24 cellular contexts compared by ENCODE assay signal in genomic region chr4:116018831-116019230, GRCh38.
A peak's percentile ranks its signal among the peaks of the same experiment; 100 is the strongest.
DNase-seq lines count a peak whose midpoint lies in the region; ATAC-seq, FAIRE-seq and TF ChIP-seq lines count a peak whose summit lies in the region.
"Had no signal": no experiment of that assay in that cellular context is flagged by ENCODE, and none has a peak within 500 bp of the region (broad histone marks: within the 10 kb centered on the region; RNA-seq: fewer than 3 reads in every experiment).

No MANE protein-coding gene starts in this region.

- H3K27me3 ChIP-seq in pancreas = no peaks in the 10 kb centered on the region
- no peaks in the 10 kb centered on the region for H3K27me3 ChIP-seq in thyroid gland
- H3K27me3 ChIP-seq: SJSA1 had no signal

- TF ChIP-seq CTCF in endothelial cell (IDR thresholded peaks at IDR 0.05; ENCODE audit: unreplicated experiment) (no peak), pancreas (IDR thresholded peaks at IDR 0.05) (no peak), thyroid gland (IDR thresholded peaks at IDR 0.05) (no peak)

- H3K27ac ChIP-seq in pancreas (no peak overlapping the region), thyroid gland (no peak overlapping the region)
- H3K27ac ChIP-seq: SJSA1 had no signal

- H3K4me3 Mint-ChIP-seq in endothelial cell (ENCODE audit: unreplicated experiment) = peak overlapping the region; percentile 59
- H3K4me3 Mint-ChIP-seq: B cell, GM23338 had no signal

- peaks cover 30% of the 10 kb centered on the region for H3K9me3 Mint-ChIP-seq in endothelial cell (ENCODE audit: unreplicated experiment)

- H3K4me1 ChIP-seq in pancreas (no peaks in the 10 kb centered on the region), thyroid gland (no peaks in the 10 kb centered on the region)
- H3K4me1 ChIP-seq: SJSA1 had no signal

- peaks cover 17% of the 10 kb centered on the region for H3K36me3 Mint-ChIP-seq in endothelial cell (ENCODE audit: low read depth, unreplicated experiment)

- H3K9me3 ChIP-seq in pancreas = no peaks in the 10 kb centered on the region
- H3K9me3 ChIP-seq in thyroid gland = no peaks in the 10 kb centered on the region

- ATAC-seq in pancreas (no peak), HG02798 (IDR thresholded peaks at IDR 0.05; ENCODE audit: poor library complexity, unreplicated experiment) (no peak)
- ATAC-seq: GM12878, GM23338 had no signal

- no peaks in the 10 kb centered on the region for H3K4me1 Mint-ChIP-seq in endothelial cell (ENCODE audit: unreplicated experiment)
- H3K4me1 Mint-ChIP-seq: B cell, GM23338 had no signal

- H3K27ac Mint-ChIP-seq in endothelial cell (ENCODE audit: unreplicated experiment) = no peak overlapping the region
- H3K27ac Mint-ChIP-seq: B cell, GM23338 had no signal

- intact Hi-C loops in pancreas (cut with DNase I) (no loop called here), thyroid gland (cut with DNase I) (no loop called here)

- peak; percentile 12 for DNase-seq in NK-92 treated with Interleukin-12 subunit alpha and Interleukin-12 subunit beta, amount 100 ng/mL, for 24 hours (lab: John Stamatoyannopoulos, UW)
- DNase-seq in NK-92 (lab: John Stamatoyannopoulos, UW; ENCODE audit: unreplicated experiment) (no peak), NCI-H226 (peak; percentile 33), endothelial cell (ENCODE audit: low spot score) (no peak), kidney tubule cell (ENCODE audit: low spot score) (peak; percentile 48), pancreas (no peak), thyroid gland (no peak)
- DNase-seq: 8988T, DMS 273 treated with DMSO at 0.1 percent for 48 hours, HCEC 1CT, IMR-90, NCI-H1048, NCI-H1436 treated with DMSO at 0.1 percent for 48 hours, NCI-H2029, NCI-H2171, NCI-H446 treated with DMSO at 0.1 percent for 48 hours, NCI-H748 treated with DMSO at 0.1 percent for 48 hours, OCI-M1 had no signal

- H3K4me3 ChIP-seq in pancreas (no peak overlapping the region), thyroid gland (replicated peaks in 1 of 3) (no peak overlapping the region)
- H3K4me3 ChIP-seq: GM12878, GM23338, SJSA1 had no signal

- no peak for TF ChIP-seq POLR2A in thyroid gland (IDR thresholded peaks at IDR 0.05)

- 66 to 73% methylated on average over 3 of the region's 3 CpGs for WGBS in pancreas, 2 donors
- 87 to 88% methylated on average over 3 of the region's 3 CpGs for WGBS in thyroid gland, 2 donors

- peaks cover 1% of the 10 kb centered on the region for H3K27me3 Mint-ChIP-seq in endothelial cell (ENCODE audit: unreplicated experiment)
- H3K27me3 Mint-ChIP-seq: B cell had no signal

- H3K36me3 ChIP-seq in pancreas = no peaks in the 10 kb centered on the region
- no peaks in the 10 kb centered on the region for H3K36me3 ChIP-seq in thyroid gland
- H3K36me3 ChIP-seq: SJSA1 had no signal

- no peak for FAIRE-seq in pancreas (lab: Jason Lieb, UNC)
- FAIRE-seq: GM12878, GM19239 had no signal

Comparison
In these comparisons a context has a peak if more than half of its experiments do, and no peak if none do; other contexts are left out.
1. DNase-seq: peak in NK-92 treated with Interleukin-12 subunit alpha and Interleukin-12 subunit beta, amount 100 ng/mL, for 24 hours (single experiment), NCI-H226 (single experiment) and kidney tubule cell (single experiment); none in NK-92 (single experiment), endothelial cell (single experiment), pancreas (0 of 6) and thyroid gland (0 of 2).